Comparison of ENCODE assay signal across 9 cellular contexts in the genomic region with DNA sequence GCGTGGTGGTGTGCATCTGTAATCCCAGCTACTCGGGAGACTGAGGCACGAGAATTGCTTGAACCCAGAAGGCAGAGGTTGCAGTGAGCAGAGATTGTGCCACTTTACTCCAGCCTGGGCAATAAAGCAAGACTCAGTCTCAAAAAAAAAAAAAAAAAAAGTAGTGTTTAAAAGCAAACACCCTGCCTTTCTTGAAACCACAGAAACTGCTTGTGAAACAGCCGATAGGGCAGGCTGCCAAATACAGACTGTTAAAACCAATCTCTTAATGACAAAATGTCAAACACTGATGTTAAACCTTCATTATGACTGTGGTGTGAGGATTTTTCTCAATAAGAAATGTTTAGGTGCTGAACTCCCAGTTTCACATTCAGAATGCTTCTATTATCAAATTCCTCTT. TPM values are rescaled to one million over a fixed set of nuclear protein-coding genes. Genes with fewer than 3 reads are reported as not detected.
DNase-seq lines count a peak whose midpoint lies in the region; ATAC-seq, FAIRE-seq and TF ChIP-seq lines count a peak whose summit lies in the region.
"Had no signal": no experiment of that assay in that cellular context is flagged by ENCODE, and none has a peak within 500 bp of the region (broad histone marks: within the 10 kb centered on the region; RNA-seq: fewer than 3 reads in every experiment).

No MANE protein-coding gene starts in this region.

- no peaks in the 10 kb centered on the region for H3K27me3 Mint-ChIP-seq in activated naive CD8-positive, alpha-beta T cell treated with anti-CD3 and anti-CD28 coated beads, Interleukin-2, amount 50 U/mL, for 24 hours
- no peaks in the 10 kb centered on the region for H3K27me3 Mint-ChIP-seq in chondrocyte (ENCODE audit: low read depth)

- no peak for FAIRE-seq in GM12891 (lab: Jason Lieb, UNC)
- FAIRE-seq: islet of Langerhans had no signal

- H3K27me3 ChIP-seq in ovary (no peaks in the 10 kb centered on the region), aorta (ENCODE audit: control insufficient read depth in 1 of 2, insufficient read depth in 2 of 2, low read length in 1 of 2) (no peaks in the 10 kb centered on the region)

- H3K4me3 ChIP-seq in ovary (no peak overlapping the region), aorta (ENCODE audit: low read length in 2 of 2) (no peak overlapping the region)

- intact Hi-C loops in ovary (cut with DNase I): no loop called here
- intact Hi-C loops in aorta (cut with DNase I): no loop called here

- 36 to 53% (median 42%) methylated on average over 4 of the region's 4 CpGs for WGBS in ovary, 3 donors
- WGBS in aorta, 2 donors: 49 to 58% methylated on average over 4 of the region's 4 CpGs

- TF ChIP-seq EP300 in ovary (IDR thresholded peaks at IDR 0.05): no peak

- H3K4me3 Mint-ChIP-seq in activated naive CD8-positive, alpha-beta T cell treated with anti-CD3 and anti-CD28 coated beads, Interleukin-2, amount 50 U/mL, for 24 hours: peak overlapping the region; percentile 16
- no peak overlapping the region for H3K4me3 Mint-ChIP-seq in chondrocyte (ENCODE audit: unreplicated experiment)

- H3K9me3 Mint-ChIP-seq in activated naive CD8-positive, alpha-beta T cell treated with anti-CD3 and anti-CD28 coated beads, Interleukin-2, amount 50 U/mL, for 24 hours: no peaks in the 10 kb centered on the region
- no peaks in the 10 kb centered on the region for H3K9me3 Mint-ChIP-seq in chondrocyte (ENCODE audit: low read depth)

- no peak for TF ChIP-seq POLR2A in GM12891 (IDR thresholded peaks at IDR 0.05; ENCODE audit: low read depth, low read length)
- no peak for TF ChIP-seq POLR2A in ovary (IDR thresholded peaks at IDR 0.05)

- no peak for TF ChIP-seq CTCF in ovary (IDR thresholded peaks at IDR 0.05)
- no peak for TF ChIP-seq CTCF in chondrocyte (IDR thresholded peaks at IDR 0.05)

- H3K36me3 ChIP-seq in ovary (no peaks in the 10 kb centered on the region), aorta (ENCODE audit: control insufficient read depth in 1 of 2, insufficient read depth in 2 of 2, low read length in 1 of 2) (no peaks in the 10 kb centered on the region)

- H3K27ac ChIP-seq in ovary (no peak overlapping the region), aorta (ENCODE audit: low read depth in 1 of 2, low read length in 2 of 2) (no peak overlapping the region)

- no peaks in the 10 kb centered on the region for H3K9me3 ChIP-seq in ovary
- H3K9me3 ChIP-seq in aorta (ENCODE audit: control insufficient read depth, low read length): no peaks in the 10 kb centered on the region

- peaks cover 15% of the 10 kb centered on the region for H3K36me3 Mint-ChIP-seq in activated naive CD8-positive, alpha-beta T cell treated with anti-CD3 and anti-CD28 coated beads, Interleukin-2, amount 50 U/mL, for 24 hours (ENCODE audit: low read depth)
- peaks cover 4% of the 10 kb centered on the region for H3K36me3 Mint-ChIP-seq in chondrocyte (ENCODE audit: low read depth)

- peak; percentile 48 for DNase-seq in GM12891 (ENCODE audit: insufficient read length, low spot score)
- DNase-seq in T-helper 2 cell: peak in 4 of 5 experiments; percentile 43 to 96 (median 68)
- peak; percentile 79 for DNase-seq in activated naive CD8-positive, alpha-beta T cell treated with anti-CD3 and anti-CD28 coated beads, Interleukin-2, amount 50 U/mL, for 24 hours
- peak in 3 of 5 donors; percentile 32 to 67 (median 58) for DNase-seq in ovary
- peak; percentile 67 to 76 for DNase-seq in aorta
- DNase-seq in chondrocyte (ENCODE audit: low spot score): no peak
- no peak for DNase-seq in occipital lobe (lab: John Stamatoyannopoulos, UW)

- peaks cover 75% of the 10 kb centered on the region for H3K4me1 Mint-ChIP-seq in activated naive CD8-positive, alpha-beta T cell treated with anti-CD3 and anti-CD28 coated beads, Interleukin-2, amount 50 U/mL, for 24 hours
- H3K4me1 Mint-ChIP-seq in chondrocyte (ENCODE audit: low read depth): peaks cover 43% of the 10 kb centered on the region

- peaks cover 2% of the 10 kb centered on the region for H3K4me1 ChIP-seq in ovary (ENCODE audit: insufficient read depth)
- no peaks in the 10 kb centered on the region for H3K4me1 ChIP-seq in aorta (ENCODE audit: control insufficient read depth in 1 of 2, insufficient read depth in 2 of 2, low read length in 2 of 2)

- ATAC-seq in HG02973 (IDR thresholded peaks at IDR 0.05; ENCODE audit: unreplicated experiment): peak; percentile 46
- peak; percentile 83 for ATAC-seq in activated naive CD8-positive, alpha-beta T cell treated with anti-CD3 and anti-CD28 coated beads, Interleukin-2, amount 50 U/mL, for 24 hours
- ATAC-seq in aorta (ENCODE audit: low FRiP score): no peak

- peak overlapping the region; percentile 29 for H3K27ac Mint-ChIP-seq in activated naive CD8-positive, alpha-beta T cell treated with anti-CD3 and anti-CD28 coated beads, Interleukin-2, amount 50 U/mL, for 24 hours
- no peak overlapping the region for H3K27ac Mint-ChIP-seq in chondrocyte (ENCODE audit: unreplicated experiment)

TF ChIP-seq in GM12891, 5 proteins besides CTCF, POLR2A, EP300 and RAD21:
- TF ChIP-seq POU2F2 (IDR thresholded peaks at IDR 0.05; ENCODE audit: low read depth, low read length) (no peak), SPI1 (IDR thresholded peaks at IDR 0.05; ENCODE audit: low read depth, low read length) (no peak), PAX5 (IDR thresholded peaks at IDR 0.05; ENCODE audit: insufficient read depth, low read length, severe bottlenecking) (no peak), POLR2AphosphoS5 (IDR thresholded peaks at IDR 0.05; ENCODE audit: low read depth, low read length) (no peak), TAF1 (IDR thresholded peaks at IDR 0.05; ENCODE audit: low read depth, low read length) (no peak)

RNA-seq across cellular contexts. Expression of gene MARK2, which starts 27.3 kb away (rescaled TPM):
- 10.9 TPM for polyA plus RNA-seq in GM12891 (2012; ENCODE audit: low read depth, missing spikeins)
- 10 to 100 TPM; 13.5 to 27.8 (median 25.8) TPM for total RNA-seq in ovary
- 10 to 100 TPM; 12.3 to 27.0 TPM for polyA plus RNA-seq in ovary
- total RNA-seq in aorta: 10 to 100 TPM; 29.6 to 32.5 TPM
- polyA plus RNA-seq in aorta: 1 to 10 TPM; 8.1 to 8.2 TPM
- 25.3 to 30.7 TPM (median 26.2 TPM) in 3 replicates for total RNA-seq in chondrocyte
- total RNA-seq in occipital lobe: 10.8 TPM

RNA-seq across cellular contexts. Expression of gene RCOR2, which starts 50.8 kb away (rescaled TPM):
- polyA plus RNA-seq in GM12891 (2012; ENCODE audit: low read depth, missing spikeins): 0.30 TPM
- total RNA-seq in ovary: 1 to 10 TPM in 5 of 7 donors, under 1 TPM in 2; 0.12 to 7.9 (median 5.4) TPM
- polyA plus RNA-seq in ovary: under 1 TPM; 0.60 to 0.94 TPM
- total RNA-seq in aorta: 1 to 10 TPM in 1 of 2 donors, under 1 TPM in 1; 0.78 to 4.8 TPM
- polyA plus RNA-seq in aorta: 1 to 10 TPM in 1 of 2 donors, under 1 TPM in 1; 0.63 to 1.9 TPM
- 1.3 to 3.8 TPM (median 2.7 TPM) in 3 replicates for total RNA-seq in chondrocyte
- 9.5 TPM for total RNA-seq in occipital lobe

RNA-seq across cellular contexts. Expression of gene SPINDOC, which starts 53.0 kb away (rescaled TPM):
- 17.0 TPM for polyA plus RNA-seq in GM12891 (2012; ENCODE audit: low read depth, missing spikeins)
- 10 to 100 TPM; 10.2 to 22.7 (median 19.5) TPM for total RNA-seq in ovary
- polyA plus RNA-seq in ovary: 10 to 100 TPM in 1 of 2 donors, 1 to 10 TPM in 1; 5.4 to 15.8 TPM
- total RNA-seq in aorta: 10 to 100 TPM; 18.3 to 20.6 TPM
- polyA plus RNA-seq in aorta: 10 to 100 TPM in 1 of 2 donors, 1 to 10 TPM in 1; 7.1 to 12.6 TPM
- total RNA-seq in chondrocyte: 25.4 to 36.0 TPM (median 32.2 TPM) in 3 replicates
- total RNA-seq in occipital lobe: 12.2 TPM

Comparison
In these comparisons a context has a peak if more than half of its experiments do, and no peak if none do; other contexts are left out.
1. DNase-seq: peak in GM12891 (single experiment), T-helper 2 cell (4 of 5), activated naive CD8-positive, alpha-beta T cell treated with anti-CD3 and anti-CD28 coated beads, Interleukin-2, amount 50 U/mL, for 24 hours (single experiment), ovary (3 of 5) and aorta (2 of 2); none in chondrocyte (single experiment) and occipital lobe (single experiment).